In genomic region chr1:32937061-32937460, GRCh38 we compare ENCODE assay signal across 25 cellular contexts. TPM values are rescaled to one million over a fixed set of nuclear protein-coding genes. Genes with fewer than 3 reads are reported as not detected.
DNase-seq lines count a peak whose midpoint lies in the region; ATAC-seq, FAIRE-seq and TF ChIP-seq lines count a peak whose summit lies in the region.
"Had no signal": no experiment of that assay in that cellular context is flagged by ENCODE, and none has a peak within 500 bp of the region (broad histone marks: within the 10 kb centered on the region; RNA-seq: fewer than 3 reads in every experiment).

No MANE protein-coding gene starts in this region.

- no peak overlapping the region for H3K23ac ChIP-seq in H1 (ENCODE audit: insufficient read length)

- H3K4ac ChIP-seq in H1 (replicated peaks; ENCODE audit: insufficient read length, low read depth, low read length), result no peak overlapping the region

- no peak overlapping the region for H2BK5ac ChIP-seq in H1 (ENCODE audit: low read depth, low read length)

- H4K8ac ChIP-seq in H1 (ENCODE audit: extremely low read depth, insufficient read depth, low read length), result no peak overlapping the region

- no peaks in the 10 kb centered on the region for H3K79me1 ChIP-seq in H1 (ENCODE audit: low read depth, low read length)

- no peak overlapping the region for H2AK5ac ChIP-seq in H1 (ENCODE audit: low read depth, low read length)

- no peak for DNase-seq in activated T-cell treated with anti-CD3 and anti-CD28 coated beads, Interleukin-2, amount 50 U/mL, for 72 hours
- no peak for DNase-seq in activated T-cell treated with anti-CD3 and anti-CD28 coated beads, Interleukin-2, amount 50 U/mL, for 1 hour
- DNase-seq in RPMI7951 (ENCODE audit: low read depth) (peak; percentile 18), H1 (ENCODE audit: low read depth in 1 of 2, low spot score in 2 of 2) (no peak), HT-29 (ENCODE audit: low spot score) (no peak), COLO668 (lab: John Stamatoyannopoulos, UW; ENCODE audit: unreplicated experiment) (no peak), NCI-H2196 treated with DMSO at 0.1 percent for 48 hours (lab: John Stamatoyannopoulos, UW; ENCODE audit: unreplicated experiment) (no peak)
- no peak for DNase-seq in stimulated activated naive B cell treated with anti-CD40 and anti-IgM and Interleukin-4, amounts not matched to agents 10 μg/mL and 1 μg/mL and 100 μg/mL, for 72 hours
- DNase-seq: activated CD8-positive, alpha-beta T cell treated with anti-CD3 and anti-CD28 coated beads for 36 hours; activated T-cell treated with anti-CD3 and anti-CD28 coated beads, Interleukin-2, amount 50 U/mL, for 4 hours; GDM1; heart left ventricle; left ventricle myocardium superior; NCI-H2227 treated with DMSO at 0.1 percent for 48 hours; NCI-H774; stimulated activated CD4-positive, alpha-beta T cell treated with anti-CD3 and anti-CD28 coated beads, Interleukin-4, amount 100 ng/mL, for 1 hour had no signal

- no peak for TF ChIP-seq CTCF in H1 (IDR thresholded peaks at IDR 0.05; ENCODE audit: control extremely low read depth in 1 of 3, insufficient read depth in 1 of 3, low read depth in 1 of 3, low read length in 3 of 3)

- peaks cover 53% of the 10 kb centered on the region for H3K4me1 Mint-ChIP-seq in activated T-cell treated with anti-CD3 and anti-CD28 coated beads, Interleukin-2, amount 50 U/mL, for 72 hours (ENCODE audit: low read depth)
- peaks cover 4 to 22% of the 10 kb centered on the region in 2 donors for H3K4me1 Mint-ChIP-seq in stimulated activated naive B cell treated with anti-CD40 and anti-IgM and Interleukin-4, amounts not matched to agents 10 μg/mL and 1 μg/mL and 100 μg/mL, for 72 hours

- H3K27ac Mint-ChIP-seq in activated T-cell treated with anti-CD3 and anti-CD28 coated beads, Interleukin-2, amount 50 U/mL, for 72 hours, result peak overlapping the region; percentile 67
- H3K27ac Mint-ChIP-seq in stimulated activated naive B cell treated with anti-CD40 and anti-IgM and Interleukin-4, amounts not matched to agents 10 μg/mL and 1 μg/mL and 100 μg/mL, for 72 hours, result peak overlapping the region; percentile 60
- H3K27ac Mint-ChIP-seq: activated CD8-positive, alpha-beta T cell treated with anti-CD3 and anti-CD28 coated beads for 36 hours had no signal

- ATAC-seq in activated T-cell treated with anti-CD3 and anti-CD28 coated beads, Interleukin-2, amount 50 U/mL, for 72 hours (replicated peaks in 1 of 2), result no peak
- no peak for ATAC-seq in stimulated activated naive B cell treated with anti-CD40 and anti-IgM and Interleukin-4, amounts not matched to agents 10 μg/mL and 1 μg/mL and 100 μg/mL, for 72 hours (replicated peaks)
- ATAC-seq: activated CD8-positive, alpha-beta T cell treated with anti-CD3 and anti-CD28 coated beads for 36 hours; activated T-cell treated with anti-CD3 and anti-CD28 coated beads, Interleukin-2, amount 50 U/mL, for 4 hours; heart left ventricle; left ventricle myocardium superior had no signal

- H2BK12ac ChIP-seq in H1 (ENCODE audit: low read depth, low read length), result no peak overlapping the region

- H3K4me1 ChIP-seq in H1 (replicated peaks in 1 of 4; ENCODE audit: control insufficient read depth in 3 of 4, insufficient read depth in 4 of 4, low read length in 3 of 4), result no peaks in the 10 kb centered on the region; a peak in 1 of 7 replicates

- H2BK15ac ChIP-seq in H1 (ENCODE audit: low read length), result no peak overlapping the region

- no peak for TF ChIP-seq POLR2A in H1 (IDR thresholded peaks at IDR 0.05; ENCODE audit: control extremely low read depth in 1 of 2, low read depth in 2 of 2, low read length in 2 of 2)

- H3K9me3 Mint-ChIP-seq in activated T-cell treated with anti-CD3 and anti-CD28 coated beads, Interleukin-2, amount 50 U/mL, for 72 hours, result no peaks in the 10 kb centered on the region
- no peaks in the 10 kb centered on the region for H3K9me3 Mint-ChIP-seq in stimulated activated naive B cell treated with anti-CD40 and anti-IgM and Interleukin-4, amounts not matched to agents 10 μg/mL and 1 μg/mL and 100 μg/mL, for 72 hours
- H3K9me3 Mint-ChIP-seq: activated CD8-positive, alpha-beta T cell treated with anti-CD3 and anti-CD28 coated beads for 36 hours; activated T-cell treated with anti-CD3 and anti-CD28 coated beads, Interleukin-2, amount 50 U/mL, for 4 hours; brain; T-helper 1 cell treated with Interleukin-12 subunit alpha and Interleukin-12 subunit beta and Interleukin-4 antibody, amounts not matched to agents 30 μg/mL and 1 μg/mL, for 36 hours had no signal

- no peak overlapping the region for H2AFZ ChIP-seq in H1 (ENCODE audit: low read length)

- no peaks in the 10 kb centered on the region for H3K27me3 Mint-ChIP-seq in activated T-cell treated with anti-CD3 and anti-CD28 coated beads, Interleukin-2, amount 50 U/mL, for 72 hours (ENCODE audit: low read depth)
- no peaks in the 10 kb centered on the region for H3K27me3 Mint-ChIP-seq in stimulated activated naive B cell treated with anti-CD40 and anti-IgM and Interleukin-4, amounts not matched to agents 10 μg/mL and 1 μg/mL and 100 μg/mL, for 72 hours
- H3K27me3 Mint-ChIP-seq: activated CD8-positive, alpha-beta T cell treated with anti-CD3 and anti-CD28 coated beads for 36 hours; brain had no signal

- peaks cover 0 to 4% of the 10 kb centered on the region in 2 experiments for H4K20me1 ChIP-seq in H1 (replicated peaks in 1 of 2; ENCODE audit: control insufficient read depth in 1 of 2, insufficient read depth in 2 of 2, low read length in 2 of 2)

- H2BK120ac ChIP-seq in H1 (replicated peaks; ENCODE audit: low read depth, low read length), result no peak overlapping the region

- no peak overlapping the region for H3K4me2 ChIP-seq in H1 (ENCODE audit: insufficient read depth in 1 of 2, low read depth in 2 of 2, low read length in 2 of 2)

- H3K4me3 ChIP-seq in H1 (ENCODE audit: extremely low read depth in 1 of 4, insufficient read depth in 2 of 4, low read depth in 3 of 4, low read length in 4 of 4), result no peak overlapping the region
- H3K4me3 ChIP-seq: BLaER1 treated with 17β-estradiol and CSF1 and Interleukin-3, amounts not matched to agents 10 nM and 100 nM; heart left ventricle; skin epidermis had no signal

- CTCF ChIA-PET in H1 (lab: Charles Lee; ENCODE audit: partially characterized antibody), result interaction anchor here (1.3 to 3.0 kb wide), 4 partner anchors 17 to 119 kb away, joined by 3 to 14 read pairs (median 4); no protein-coding TSS in a partner anchor

- peaks cover 14 to 39% of the 10 kb centered on the region in 2 donors for H3K36me3 Mint-ChIP-seq in activated T-cell treated with anti-CD3 and anti-CD28 coated beads, Interleukin-2, amount 50 U/mL, for 72 hours (ENCODE audit: insufficient read depth in 2 of 2)
- peaks cover 28 to 36% of the 10 kb centered on the region in 2 donors for H3K36me3 Mint-ChIP-seq in stimulated activated naive B cell treated with anti-CD40 and anti-IgM and Interleukin-4, amounts not matched to agents 10 μg/mL and 1 μg/mL and 100 μg/mL, for 72 hours

- no peak overlapping the region for H3K9ac ChIP-seq in H1 (replicated peaks in 1 of 4; ENCODE audit: extremely low read depth in 1 of 4, low read depth in 3 of 4, low read length in 3 of 4)
- H3K9ac ChIP-seq: BLaER1 treated with 17β-estradiol and CSF1 and Interleukin-3, amounts not matched to agents 10 nM and 100 nM had no signal

- no peak for TF ChIP-seq RAD21 in H1 (IDR thresholded peaks at IDR 0.05 in 1 of 2, conservative IDR thresholded peaks at IDR 0.05 in 1 of 2; ENCODE audit: low read depth in 2 of 2, low read length in 2 of 2)

- H3K56ac ChIP-seq in H1 (replicated peaks; ENCODE audit: insufficient read length, low read depth, low read length), result no peak overlapping the region

- FAIRE-seq in H1 (lab: Jason Lieb, UNC), result no peak
- FAIRE-seq: endometrium, urothelium cell line had no signal

- no peak overlapping the region for H3K14ac ChIP-seq in H1 (ENCODE audit: insufficient read length)

- H4K5ac ChIP-seq in H1 (ENCODE audit: insufficient read length, low read depth, low read length), result no peak overlapping the region

- no peak overlapping the region for H3K18ac ChIP-seq in H1 (ENCODE audit: extremely low read depth, low read length)

- POLR2A ChIA-PET in H1 (lab: Charles Lee; ENCODE audit: partially characterized antibody), result interaction anchor here (0.6 to 0.7 kb wide), 2 partner anchors 8 to 27 kb away, joined by 3 read pairs; partner anchors contain the start of gene RNF19B

- H3K79me2 ChIP-seq in H1 (ENCODE audit: control insufficient read depth in 1 of 2, insufficient read depth in 2 of 2, low read length in 2 of 2), result no peaks in the 10 kb centered on the region

- no peak overlapping the region for H3K27ac ChIP-seq in H1 (ENCODE audit: low read depth, low read length)
- H3K27ac ChIP-seq: skin epidermis, VCaP had no signal

- no peak for TF ChIP-seq EP300 in H1 (IDR thresholded peaks at IDR 0.05; ENCODE audit: borderline replicate concordance in 1 of 2, low read depth in 2 of 2, low read length in 2 of 2)

- peaks cover 0 to 5% (median 2%) of the 10 kb centered on the region in 4 experiments; a peak in 2 of 8 replicates for H3K36me3 ChIP-seq in H1 (ENCODE audit: control insufficient read depth in 2 of 4, insufficient read depth in 4 of 4, low read length in 3 of 4)

- WGBS in H1 (ENCODE audit: extremely low coverage in 1 of 2, insufficient coverage in 1 of 2, insufficient read length in 1 of 2, insufficient replicate concordance in 2 of 2, low coverage in 1 of 2, low lambda C conversion rate in 2 of 2, missing lambda C conversion rate in 1 of 2), 2 experiments, result 89% methylated on average over 4 of the region's 4 CpGs; no CpG with 5 or more reads in 1 of the 2 experiments

- H3K23me2 ChIP-seq in H1 (ENCODE audit: low read depth, low read length), result no peaks in the 10 kb centered on the region; the same call in 1 of the 2 replicates

- H4K91ac ChIP-seq in H1 (replicated peaks; ENCODE audit: insufficient read length, low read length), result no peak overlapping the region

- H3K4me3 Mint-ChIP-seq in activated T-cell treated with anti-CD3 and anti-CD28 coated beads, Interleukin-2, amount 50 U/mL, for 72 hours, result no peak overlapping the region
- H3K4me3 Mint-ChIP-seq in stimulated activated naive B cell treated with anti-CD40 and anti-IgM and Interleukin-4, amounts not matched to agents 10 μg/mL and 1 μg/mL and 100 μg/mL, for 72 hours, result no peak overlapping the region
- H3K4me3 Mint-ChIP-seq: activated CD8-positive, alpha-beta T cell treated with anti-CD3 and anti-CD28 coated beads for 36 hours; activated T-cell treated with anti-CD3 and anti-CD28 coated beads, Interleukin-2, amount 50 U/mL, for 4 hours; brain; T-helper 1 cell treated with Interleukin-12 subunit alpha and Interleukin-12 subunit beta and Interleukin-4 antibody, amounts not matched to agents 30 μg/mL and 1 μg/mL, for 36 hours had no signal

- no peaks in the 10 kb centered on the region for H3K27me3 ChIP-seq in H1 (replicated peaks in 1 of 4; ENCODE audit: control insufficient read depth in 3 of 4, extremely low read depth in 1 of 4, insufficient read depth in 3 of 4, low read length in 3 of 4)
- H3K27me3 ChIP-seq: BLaER1 treated with 17β-estradiol and CSF1 and Interleukin-3, amounts not matched to agents 10 nM and 100 nM; heart left ventricle had no signal

- no peak overlapping the region for H2BK20ac ChIP-seq in H1 (ENCODE audit: low read length)

- no peaks in the 10 kb centered on the region for H3K9me3 ChIP-seq in H1 (ENCODE audit: insufficient read depth in 2 of 2, low read depth in 1 of 2, low read length in 1 of 2)
- H3K9me3 ChIP-seq: BLaER1 treated with 17β-estradiol and CSF1 and Interleukin-3, amounts not matched to agents 10 nM and 100 nM; heart left ventricle had no signal

RNA-seq across cellular contexts. Expression of gene RNF19B, which starts 27.5 kb away (rescaled TPM):
- total RNA-seq in activated T-cell treated with anti-CD3 and anti-CD28 coated beads, Interleukin-2, amount 50 U/mL, for 72 hours, result 100 to 1,000 TPM in 1 of 2 donors, 10 to 100 TPM in 1; 99.9 to 148 TPM
- 9.8 and 10.3 TPM in 2 replicates for total RNA-seq in RPMI7951 (2014; rRNA removed; shearing (Covaris generic))
- total RNA-seq in H1 (2021; fragmentation: NEBNext Ultra II Directional; extraction: Animal tissue kit (Norgen Biotek cat#: 25700)), result 10.4 and 11.2 TPM in 2 replicates
- polyA plus RNA-seq in H1 (2011; rRNA removed), result 9.2 and 9.8 TPM in 2 replicates
- 10.5 TPM for polyA plus RNA-seq in H1 (2011; cell fraction: cytosol; rRNA removed)
- polyA plus RNA-seq in H1 (2011; cell fraction: nucleus; rRNA removed), result 7.4 TPM
- polyA plus RNA-seq in H1 (2012, experiment 1 of 2), result 9.1 to 12.2 TPM (median 11.8 TPM) in 4 replicates
- polyA plus RNA-seq in H1 (2012, experiment 2 of 2), result 9.2 TPM
- polyA plus RNA-seq in H1 (2013, experiment 1 of 2), result 5.0 TPM
- 5.2 TPM for polyA plus RNA-seq in H1 (2013, experiment 2 of 2)
- polyA minus RNA-seq in H1 (2011; rRNA and poly(A)+ RNA removed), result 15.3 and 17.4 TPM in 2 replicates
- 9.8 TPM for polyA minus RNA-seq in H1 (2011; cell fraction: cytosol; rRNA and poly(A)+ RNA removed)
- polyA minus RNA-seq in H1 (2011; cell fraction: nucleus; rRNA and poly(A)+ RNA removed), result 9.0 TPM
- total RNA-seq in HT-29 (2014; rRNA removed; shearing (Covaris generic)), result 15.8 and 19.2 TPM in 2 replicates

RNA-seq across cellular contexts. Expression of gene TMEM54, which starts 35.9 kb away (rescaled TPM):
- total RNA-seq in activated T-cell treated with anti-CD3 and anti-CD28 coated beads, Interleukin-2, amount 50 U/mL, for 72 hours, result 1 to 10 TPM; 1.4 to 2.0 TPM
- total RNA-seq in RPMI7951 (2014; rRNA removed; shearing (Covaris generic)), result 110 and 148 TPM in 2 replicates
- total RNA-seq in H1 (2021; fragmentation: NEBNext Ultra II Directional; extraction: Animal tissue kit (Norgen Biotek cat#: 25700)), result 7.3 and 9.5 TPM in 2 replicates
- 58.7 and 85.7 TPM in 2 replicates for polyA plus RNA-seq in H1 (2011; rRNA removed)
- 45.9 TPM for polyA plus RNA-seq in H1 (2011; cell fraction: cytosol; rRNA removed)
- polyA plus RNA-seq in H1 (2011; cell fraction: nucleus; rRNA removed), result 40.0 TPM
- polyA plus RNA-seq in H1 (2012, experiment 1 of 2), result 8.6 to 23.6 TPM (median 17.8 TPM) in 4 replicates
- polyA plus RNA-seq in H1 (2012, experiment 2 of 2), result 19.8 TPM
- 8.6 TPM for polyA plus RNA-seq in H1 (2013, experiment 1 of 2)
- 9.0 TPM for polyA plus RNA-seq in H1 (2013, experiment 2 of 2)
- 9.8 TPM in 2 replicates for polyA minus RNA-seq in H1 (2011; rRNA and poly(A)+ RNA removed)
- polyA minus RNA-seq in H1 (2011; cell fraction: cytosol; rRNA and poly(A)+ RNA removed), result 10.6 TPM
- 6.2 TPM for polyA minus RNA-seq in H1 (2011; cell fraction: nucleus; rRNA and poly(A)+ RNA removed)
- total RNA-seq in HT-29 (2014; rRNA removed; shearing (Covaris generic)), result 789 and 818 TPM in 2 replicates
- total RNA-seq: mononuclear cell had no signal

RNA-seq across cellular contexts. Expression of gene HPCA, which starts 50.8 kb away (rescaled TPM):
- total RNA-seq in activated T-cell treated with anti-CD3 and anti-CD28 coated beads, Interleukin-2, amount 50 U/mL, for 72 hours, result under 1 TPM in 1 of 2 donors, not detected in 1; 0.36 TPM
- total RNA-seq in RPMI7951 (2014; rRNA removed; shearing (Covaris generic)), result not detected in 2 replicates
- 0.84 and 1.4 TPM in 2 replicates for total RNA-seq in H1 (2021; fragmentation: NEBNext Ultra II Directional; extraction: Animal tissue kit (Norgen Biotek cat#: 25700))
- polyA plus RNA-seq in H1 (2011; rRNA removed), result 0.70 and 0.78 TPM in 2 replicates
- 0.70 TPM for polyA plus RNA-seq in H1 (2011; cell fraction: cytosol; rRNA removed)
- polyA plus RNA-seq in H1 (2011; cell fraction: nucleus; rRNA removed), result 4.6 TPM
- polyA plus RNA-seq in H1 (2012, experiment 1 of 2), result 1.2 to 2.0 TPM (median 1.4 TPM) in 4 replicates
- 3.1 TPM for polyA plus RNA-seq in H1 (2012, experiment 2 of 2)
- 2.2 TPM for polyA plus RNA-seq in H1 (2013, experiment 1 of 2)
- 2.9 TPM for polyA plus RNA-seq in H1 (2013, experiment 2 of 2)
- polyA minus RNA-seq in H1 (2011; rRNA and poly(A)+ RNA removed), result 0.49 and 0.60 TPM in 2 replicates
- not detected for polyA minus RNA-seq in H1 (2011; cell fraction: cytosol; rRNA and poly(A)+ RNA removed)
- polyA minus RNA-seq in H1 (2011; cell fraction: nucleus; rRNA and poly(A)+ RNA removed), result 3.9 TPM
- 0.79 and 2.4 TPM in 2 replicates for total RNA-seq in HT-29 (2014; rRNA removed; shearing (Covaris generic))
- total RNA-seq: activated T-cell treated with anti-CD3 and anti-CD28 coated beads, Interleukin-2, amount 50 U/mL, for 4 hours; left ventricle myocardium superior; mononuclear cell; pulmonary artery endothelial cell had no signal
- polyA plus RNA-seq: heart left ventricle had no signal

Comparison
In these comparisons a context has a peak if more than half of its experiments do, and no peak if none do; other contexts are left out.
1. RNA of gene TMEM54, which starts 35.9 kb away (total RNA-seq): 789 to 818 TPM in HT-29 and 110 to 148 TPM in RPMI7951; 7.3 to 9.5 TPM in H1 and 1.4 to 2.0 TPM in activated T-cell treated with anti-CD3 and anti-CD28 coated beads, Interleukin-2, amount 50 U/mL, for 72 hours; every median in the first group is over 10 times any median in the second.